ENCODE assay signal across 26 cellular contexts in the genomic region with DNA sequence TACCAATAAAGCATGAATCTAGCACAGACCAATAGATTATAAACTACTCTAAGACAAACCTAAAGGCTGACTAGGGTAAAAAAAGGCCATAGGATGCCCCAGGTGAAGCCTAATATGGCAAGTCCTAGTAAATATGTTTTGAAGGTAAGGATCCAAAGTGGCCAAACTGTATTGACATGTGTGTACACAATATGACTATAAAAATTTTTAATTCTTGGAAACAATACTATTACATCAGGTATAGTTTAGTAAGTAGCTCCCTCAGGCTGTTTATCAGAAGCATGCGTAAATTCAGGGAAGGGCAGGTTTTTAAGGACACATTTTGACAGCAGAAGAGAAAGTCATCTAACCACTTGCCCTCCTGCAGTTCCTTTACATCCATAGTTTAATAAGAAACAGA. TPM values are rescaled to one million over a fixed set of nuclear protein-coding genes. Genes with fewer than 3 reads are reported as not detected.
DNase-seq lines count a peak whose midpoint lies in the region; ATAC-seq and TF ChIP-seq lines count a peak whose summit lies in the region.
"Had no signal": no experiment of that assay in that cellular context is flagged by ENCODE, and none has a peak within 500 bp of the region (broad histone marks: within the 10 kb centered on the region; RNA-seq: fewer than 3 reads in every experiment).

No MANE protein-coding gene starts in this region.

- no peak for TF ChIP-seq EP300 in esophagus muscularis mucosa (IDR thresholded peaks at IDR 0.05)

- 41% methylated on average over 1 of the region's 1 CpG for WGBS in esophagus muscularis mucosa

- H3F3A ChIP-seq in DOHH2 (ENCODE audit: control insufficient read depth, insufficient read depth) = peaks cover 11% of the 10 kb centered on the region; the same call in 1 of the 2 replicates

- TF ChIP-seq CTCF in DOHH2 (IDR thresholded peaks at IDR 0.05; ENCODE audit: low read depth, low read length, poor library complexity, severe bottlenecking) = no peak
- no peak for TF ChIP-seq CTCF in OCI-LY7 (conservative IDR thresholded peaks at IDR 0.05; ENCODE audit: low read length)
- no peak for TF ChIP-seq CTCF in dorsolateral prefrontal cortex (IDR thresholded peaks at IDR 0.05 in 54 of 56, conservative IDR thresholded peaks at IDR 0.05 in 2 of 56; ENCODE audit: low read depth in 1 of 56, partially characterized antibody in 56 of 56)
- TF ChIP-seq CTCF in esophagus muscularis mucosa (IDR thresholded peaks at IDR 0.05) = no peak

- H3K27ac ChIP-seq in DOHH2 (ENCODE audit: low read depth, low read length) (peak overlapping the region; percentile 49), OCI-LY7 (ENCODE audit: low read depth, low read length, poor library complexity, severe bottlenecking) (no peak overlapping the region), dorsolateral prefrontal cortex (peak overlapping the region in 51 of 59 donors; percentile 2 to 85 (median 61)), esophagus muscularis mucosa (replicated peaks in 1 of 4) (peak overlapping the region in 2 of 4 donors; percentile 27 to 48)
- H3K27ac ChIP-seq: breast epithelium, HL-60, left ventricle myocardium inferior had no signal

- peak overlapping the region; percentile 87 for H3K27ac Mint-ChIP-seq in stimulated activated naive B cell treated with anti-CD40 and anti-IgM and Interleukin-4, amounts not matched to agents 10 μg/mL and 1 μg/mL and 100 μg/mL, for 72 hours
- H3K27ac Mint-ChIP-seq: CD4-positive, CD25-positive, alpha-beta regulatory T cell; T-helper 1 cell treated with Interleukin-12 subunit alpha and Interleukin-12 subunit beta and Interleukin-4 antibody, amounts not matched to agents 30 μg/mL and 1 μg/mL, for 36 hours had no signal

- no peaks in the 10 kb centered on the region for H3K27me3 ChIP-seq in DOHH2 (ENCODE audit: control insufficient read depth, low read length)
- no peaks in the 10 kb centered on the region for H3K27me3 ChIP-seq in dorsolateral prefrontal cortex
- no peaks in the 10 kb centered on the region for H3K27me3 ChIP-seq in esophagus muscularis mucosa
- H3K27me3 ChIP-seq: breast epithelium, transverse colon had no signal

- ATAC-seq in stimulated activated naive B cell treated with anti-CD40 and anti-IgM and Interleukin-4, amounts not matched to agents 10 μg/mL and 1 μg/mL and 100 μg/mL, for 72 hours (replicated peaks) = no peak
- ATAC-seq: activated CD4-positive, CD25-positive, alpha-beta regulatory T cell treated with anti-CD3 and anti-CD28 coated beads, Interleukin-2, amount 50 U/mL, for 24 hours; SK-N-SH treated with all-trans-retinoic acid at 6 μM for 48 hours had no signal

- H3K79me2 ChIP-seq in DOHH2 (ENCODE audit: control insufficient read depth, low read length) (peaks cover 91% of the 10 kb centered on the region), OCI-LY7 (ENCODE audit: insufficient read depth, low read depth, low read length) (no peaks in the 10 kb centered on the region)

- POLR2A ChIA-PET in OCI-LY7 (lab: Charles Lee) = interaction anchor here (0.5 to 2.4 kb wide), 6 partner anchors 10 to 287 kb away, joined by 3 to 6 read pairs (median 3); no protein-coding TSS in a partner anchor

- H3K9me3 ChIP-seq in DOHH2 (ENCODE audit: control insufficient read depth, insufficient read depth, low read length) (no peaks in the 10 kb centered on the region), OCI-LY7 (ENCODE audit: low read length) (no peaks in the 10 kb centered on the region), esophagus muscularis mucosa (no peaks in the 10 kb centered on the region)
- H3K9me3 ChIP-seq: breast epithelium, left ventricle myocardium inferior, transverse colon had no signal

- H3K4me3 ChIP-seq in DOHH2 (ENCODE audit: low read length) (peak overlapping the region; percentile 64), OCI-LY7 (ENCODE audit: low read depth, low read length, poor library complexity, severe bottlenecking) (no peak overlapping the region), dorsolateral prefrontal cortex (peak overlapping the region in 1 of 59 donors; percentile 1), esophagus muscularis mucosa (no peak overlapping the region)
- H3K4me3 ChIP-seq: breast epithelium, left ventricle myocardium inferior, transverse colon had no signal

- H2AFZ ChIP-seq in OCI-LY7 (ENCODE audit: low read length) = peak overlapping the region; percentile 3; the same call in 1 of the 2 replicates

- peaks cover 63% of the 10 kb centered on the region for H3K4me1 ChIP-seq in DOHH2 (ENCODE audit: control insufficient read depth, low read length)
- peaks cover 23% of the 10 kb centered on the region for H3K4me1 ChIP-seq in OCI-LY7 (ENCODE audit: insufficient read depth, low read length, poor library complexity, severe bottlenecking)
- peaks cover 66 to 89% (median 84%) of the 10 kb centered on the region in 4 donors for H3K4me1 ChIP-seq in esophagus muscularis mucosa

- H3K4me3 Mint-ChIP-seq in stimulated activated naive B cell treated with anti-CD40 and anti-IgM and Interleukin-4, amounts not matched to agents 10 μg/mL and 1 μg/mL and 100 μg/mL, for 72 hours = peak overlapping the region; percentile 75 to 76
- H3K4me3 Mint-ChIP-seq: CD4-positive, CD25-positive, alpha-beta regulatory T cell; T-helper 1 cell treated with Interleukin-12 subunit alpha and Interleukin-12 subunit beta and Interleukin-4 antibody, amounts not matched to agents 30 μg/mL and 1 μg/mL, for 36 hours had no signal

- no peaks in the 10 kb centered on the region for H3K36me3 ChIP-seq in DOHH2 (ENCODE audit: control insufficient read depth, low read length)
- H3K36me3 ChIP-seq in OCI-LY7 (ENCODE audit: insufficient read depth, low read length) = no peaks in the 10 kb centered on the region
- H3K36me3 ChIP-seq in esophagus muscularis mucosa = peaks cover 0 to 8% (median 0%) of the 10 kb centered on the region in 4 donors
- H3K36me3 ChIP-seq: breast epithelium, left ventricle myocardium inferior, transverse colon had no signal

- peaks cover 14 to 18% of the 10 kb centered on the region in 2 donors for H3K36me3 Mint-ChIP-seq in stimulated activated naive B cell treated with anti-CD40 and anti-IgM and Interleukin-4, amounts not matched to agents 10 μg/mL and 1 μg/mL and 100 μg/mL, for 72 hours
- H3K36me3 Mint-ChIP-seq: CD4-positive, CD25-positive, alpha-beta regulatory T cell had no signal

- H3K4me2 ChIP-seq in DOHH2 (ENCODE audit: low read length) = peak overlapping the region; percentile 81
- H3K4me2 ChIP-seq in OCI-LY7 (ENCODE audit: low read length) = peak overlapping the region; percentile 72

- intact Hi-C loops in OCI-LY7 (cut with micrococcal nuclease; ENCODE audit: unreplicated experiment) = no loop called here
- intact Hi-C loops in dorsolateral prefrontal cortex (cut with DNase I) = no loop called here
- intact Hi-C loops in esophagus muscularis mucosa (cut with DNase I) = no loop called here

- BruUV-seq in OCI-LY7 (replicated peaks; lab: Mats Ljungman, UMichigan) = no TSS peak

- H3K27me3 Mint-ChIP-seq in stimulated activated naive B cell treated with anti-CD40 and anti-IgM and Interleukin-4, amounts not matched to agents 10 μg/mL and 1 μg/mL and 100 μg/mL, for 72 hours = no peaks in the 10 kb centered on the region

- CTCF ChIA-PET in OCI-LY7 (lab: Charles Lee; ENCODE audit: unreplicated experiment) = no interaction called here

- TF ChIP-seq POLR2A in esophagus muscularis mucosa (IDR thresholded peaks at IDR 0.05; ENCODE audit: low read depth) = no peak

- H4K20me1 ChIP-seq in DOHH2 (ENCODE audit: control insufficient read depth, insufficient read depth, low read depth, low read length) (no peaks in the 10 kb centered on the region), OCI-LY7 (ENCODE audit: insufficient read depth, low read length) (no peaks in the 10 kb centered on the region)

- no peaks in the 10 kb centered on the region for H3K9me3 Mint-ChIP-seq in stimulated activated naive B cell treated with anti-CD40 and anti-IgM and Interleukin-4, amounts not matched to agents 10 μg/mL and 1 μg/mL and 100 μg/mL, for 72 hours
- H3K9me3 Mint-ChIP-seq: T-helper 1 cell treated with Interleukin-12 subunit alpha and Interleukin-12 subunit beta and Interleukin-4 antibody, amounts not matched to agents 30 μg/mL and 1 μg/mL, for 36 hours had no signal

- H3K4me1 Mint-ChIP-seq in stimulated activated naive B cell treated with anti-CD40 and anti-IgM and Interleukin-4, amounts not matched to agents 10 μg/mL and 1 μg/mL and 100 μg/mL, for 72 hours = peaks cover 47 to 82% of the 10 kb centered on the region in 2 donors
- H3K4me1 Mint-ChIP-seq: CD4-positive, CD25-positive, alpha-beta regulatory T cell had no signal

- H3K9me2 ChIP-seq in DOHH2 (replicated peaks; ENCODE audit: control insufficient read depth, low read length) = no peaks in the 10 kb centered on the region
- no peaks in the 10 kb centered on the region for H3K9me2 ChIP-seq in OCI-LY7 (ENCODE audit: insufficient read depth, low read length)

- no peak for DNase-seq in OCI-LY7 (ENCODE audit: low spot score)
- no peak for DNase-seq in dorsolateral prefrontal cortex
- DNase-seq in stimulated activated naive B cell treated with anti-CD40 and anti-IgM and Interleukin-4, amounts not matched to agents 10 μg/mL and 1 μg/mL and 100 μg/mL, for 72 hours = no peak
- no peak for DNase-seq in esophagus muscularis mucosa (ENCODE audit: extremely low spot score)
- DNase-seq in iPS-NIHi7 (ENCODE audit: extremely low spot score) = no peak
- DNase-seq in dermis blood vessel endothelial cell = no peak
- no peak for DNase-seq in foreskin melanocyte
- DNase-seq: activated CD4-positive, alpha-beta T cell treated with anti-CD3 and anti-CD28 coated beads, Interleukin-2, amount 50 U/mL, for 4 hours; activated T-cell treated with anti-CD3 and anti-CD28 coated beads, Interleukin-2, amount 50 U/mL, for 48 hours; CD4-positive, CD25-positive, alpha-beta regulatory T cell; DND-41; effector memory CD4-positive, alpha-beta T cell; glutamatergic neuron; left ventricle myocardium inferior; NCI-H1417 treated with DMSO at 0.1 percent for 48 hours; NCI-H2029 treated with DMSO at 0.1 percent for 48 hours; NCI-H524; right cardiac atrium; Right ventricle myocardium superior; transverse colon had no signal

RNA-seq across cellular contexts. Expression of gene GNB4, which starts 18.8 kb away (rescaled TPM):
- 3.0 and 3.7 TPM in 2 replicates for total RNA-seq in OCI-LY7 (2014; rRNA removed; shearing (Covaris generic))
- total RNA-seq in OCI-LY7 (2022) (9.5 and 16.2 TPM in 2 replicates), dorsolateral prefrontal cortex (10 to 100 TPM; 10.8 to 30.8 (median 20.6) TPM), esophagus muscularis mucosa (100 to 1,000 TPM in 1 of 4 donors, 10 to 100 TPM in 3; 57.7 to 130 (median 80.9) TPM), dermis blood vessel endothelial cell (70.5 and 93.4 TPM in 2 replicates)
